36 cellular contexts compared by ENCODE assay signal in the genomic region with DNA sequence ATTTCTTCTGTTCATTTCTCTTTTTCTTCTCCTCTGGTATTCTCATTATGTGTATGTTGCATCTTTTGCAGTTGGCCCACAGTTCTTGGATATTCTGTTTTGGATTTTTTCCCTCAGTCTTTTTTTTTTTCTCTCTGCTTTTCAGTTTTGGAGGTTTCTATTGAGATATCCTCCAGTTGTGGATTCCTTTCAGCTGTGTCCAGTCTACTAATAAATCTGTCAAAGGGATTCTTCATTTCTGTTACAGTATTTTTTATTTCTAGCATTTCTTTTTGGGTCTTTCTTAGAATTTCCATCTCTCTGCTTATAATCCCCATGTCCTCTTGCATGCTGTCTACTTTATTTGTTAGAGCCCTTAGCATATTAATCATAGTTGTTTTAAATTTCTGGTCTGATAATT. TPM values are rescaled to one million over a fixed set of nuclear protein-coding genes. Genes with fewer than 3 reads are reported as not detected.
A peak's percentile ranks its signal among the peaks of the same experiment; 100 is the strongest.
DNase-seq lines count a peak whose midpoint lies in the region; ATAC-seq, FAIRE-seq and TF ChIP-seq lines count a peak whose summit lies in the region.
"Had no signal": no experiment of that assay in that cellular context is flagged by ENCODE, and none has a peak within 500 bp of the region (broad histone marks: within the 10 kb centered on the region; RNA-seq: fewer than 3 reads in every experiment).

No MANE protein-coding gene starts in this region.

- H3K27ac ChIP-seq in HepG2 (ENCODE audit: extremely low read length, insufficient read depth, low read length) (no peak overlapping the region), right lobe of liver (no peak overlapping the region), HEK293 (ENCODE audit: extremely low read depth, low read depth, low read length) (no peak overlapping the region)
- H3K27ac ChIP-seq: 22Rv1; A549; BLaER1; BLaER1 treated with 17β-estradiol and CSF1 and Interleukin-3, amounts not matched to agents 10 nM and 100 nM; C4-2B had no signal

- TF ChIP-seq EP300 in HepG2 (IDR thresholded peaks at IDR 0.05; ENCODE audit: low read depth in 2 of 2, low read length in 2 of 2) (no peak), HepG2 (CRISPR knock-in tag; IDR thresholded peaks at IDR 0.05; ENCODE audit: borderline replicate concordance) (no peak)

- no peak for TF ChIP-seq RAD21 in HepG2 (CRISPR knock-in tag; IDR thresholded peaks at IDR 0.05)

- H3K4me2 ChIP-seq in HepG2 (ENCODE audit: low read depth, low read length), result no peak overlapping the region
- H3K4me2 ChIP-seq: A549; BLaER1; BLaER1 treated with 17β-estradiol and CSF1 and Interleukin-3, amounts not matched to agents 10 nM and 100 nM had no signal

- no peak for TF ChIP-seq CTCF in HepG2 (CRISPR knock-in tag; IDR thresholded peaks at IDR 0.05)
- no peak for TF ChIP-seq CTCF in right lobe of liver (IDR thresholded peaks at IDR 0.05)
- TF ChIP-seq CTCF in HEK293 (tag by site-specific recombination; IDR thresholded peaks at IDR 0.05), result no peak

- no peaks in the 10 kb centered on the region for H4K20me1 ChIP-seq in HepG2 (ENCODE audit: insufficient read depth, low read length)
- H4K20me1 ChIP-seq: BLaER1; BLaER1 treated with 17β-estradiol and CSF1 and Interleukin-3, amounts not matched to agents 10 nM and 100 nM had no signal

- no peaks in the 10 kb centered on the region for H3K79me2 ChIP-seq in HepG2 (ENCODE audit: insufficient read depth, low read length)

- intact Hi-C loops in HepG2 (cut with micrococcal nuclease; ENCODE audit: unreplicated experiment) (no loop called here), right lobe of liver (cut with DNase I) (no loop called here)

- no peak overlapping the region for H3K9ac ChIP-seq in HepG2 (ENCODE audit: insufficient read depth, low read depth, low read length)
- H3K9ac ChIP-seq: BLaER1; BLaER1 treated with 17β-estradiol and CSF1 and Interleukin-3, amounts not matched to agents 10 nM and 100 nM had no signal

- BruUV-seq in HepG2 (replicated peaks; lab: Mats Ljungman, UMichigan), result no TSS peak

- no peak overlapping the region for H2AFZ ChIP-seq in HepG2 (ENCODE audit: low read length)

- DNase-seq in HepG2 (ENCODE audit: low spot score), result no peak
- DNase-seq in right lobe of liver, result no peak
- DNase-seq: 8988T; ACHN; AML-193; BE2C; C1 segment of cervical spinal cord; Caco-2; Calu3; CD4-positive, alpha-beta memory T cell; CD4-positive, alpha-beta T cell; CD4-positive, CD25-positive, alpha-beta regulatory T cell; CD8-positive, alpha-beta memory T cell; CD8-positive, alpha-beta T cell; COR-L47; DMS 273 treated with DMSO at 0.1 percent for 48 hours; DMS153; DMS53; DMS79; DMS79 treated with DMSO at 0.1 percent for 48 hours; DND-41; EL had no signal

- H3K27me3 ChIP-seq in HepG2 (ENCODE audit: control insufficient read depth in 1 of 2, insufficient read depth in 2 of 2, low read length in 2 of 2) (no peaks in the 10 kb centered on the region), right lobe of liver (no peaks in the 10 kb centered on the region)
- H3K27me3 ChIP-seq: BE2C; BLaER1; BLaER1 treated with 17β-estradiol and CSF1 and Interleukin-3, amounts not matched to agents 10 nM and 100 nM had no signal

- H3K4me1 ChIP-seq in HepG2 (ENCODE audit: insufficient read depth, low read length) (no peaks in the 10 kb centered on the region), right lobe of liver (no peaks in the 10 kb centered on the region), HEK293 (ENCODE audit: control insufficient read depth, insufficient read depth, low read length) (no peaks in the 10 kb centered on the region)
- H3K4me1 ChIP-seq: A549; BE2C; BLaER1; BLaER1 treated with 17β-estradiol and CSF1 and Interleukin-3, amounts not matched to agents 10 nM and 100 nM; Caco-2 had no signal

- CTCF ChIA-PET in HepG2 (lab: Yijun Ruan, JAX; ENCODE audit: low intra/inter-chr PET ratio, low total read pairs) (no interaction called here), HEK293 (lab: Yijun Ruan, JAX) (no interaction called here)

- no peaks in the 10 kb centered on the region for H3K36me3 ChIP-seq in HepG2 (replicated peaks in 1 of 2; ENCODE audit: control insufficient read depth in 1 of 2, insufficient read depth in 2 of 2, low read length in 2 of 2)
- H3K36me3 ChIP-seq in right lobe of liver, result no peaks in the 10 kb centered on the region
- H3K36me3 ChIP-seq in HEK293 (ENCODE audit: control insufficient read depth in 2 of 2, insufficient read depth in 1 of 2, low read length in 2 of 2), result no peaks in the 10 kb centered on the region
- H3K36me3 ChIP-seq: BE2C; BLaER1; BLaER1 treated with 17β-estradiol and CSF1 and Interleukin-3, amounts not matched to agents 10 nM and 100 nM had no signal

- in situ Hi-C loops in HepG2 (cut with HindIII; ENCODE audit: extremely low pct_ligation_motif_present, low pct_unique_long_range_greater_than_20kb), result no loop called here

- FAIRE-seq in HepG2 (lab: Jason Lieb, UNC), result no peak
- FAIRE-seq: A204.1, A549 had no signal

- TF ChIP-seq POLR2A in HepG2 (IDR thresholded peaks at IDR 0.05; ENCODE audit: insufficient read depth in 1 of 2, low read depth in 2 of 2, low read length in 2 of 2), result no peak
- no peak for TF ChIP-seq POLR2A in right lobe of liver (IDR thresholded peaks at IDR 0.05)

- ATAC-seq in HepG2 (no peak), right lobe of liver (no peak), HG03460 (IDR thresholded peaks at IDR 0.05; ENCODE audit: unreplicated experiment) (no peak)
- ATAC-seq: A549; CD8-positive, alpha-beta T cell had no signal

- H3K9me3 ChIP-seq in HepG2 (ENCODE audit: low read length), result no peaks in the 10 kb centered on the region
- no peaks in the 10 kb centered on the region for H3K9me3 ChIP-seq in right lobe of liver
- H3K9me3 ChIP-seq in HEK293 (ENCODE audit: control insufficient read depth, insufficient read depth, low read depth, low read length), result no peaks in the 10 kb centered on the region
- H3K9me3 ChIP-seq: A549, BE2C, Caco-2 had no signal

- POLR2A ChIA-PET in HepG2 (lab: Yijun Ruan, JAX), result no interaction called here
- POLR2A ChIA-PET in HEK293 (lab: Yijun Ruan, JAX), result no interaction called here

- H3K4me3 ChIP-seq in HepG2 (replicated peaks in 1 of 3; ENCODE audit: insufficient read depth in 1 of 3, low read depth in 2 of 3, low read length in 3 of 3) (no peak overlapping the region), right lobe of liver (no peak overlapping the region), HEK293 (ENCODE audit: low read depth, low read length) (no peak overlapping the region)
- H3K4me3 ChIP-seq: A549; BLaER1; BLaER1 treated with 17β-estradiol and CSF1 and Interleukin-3, amounts not matched to agents 10 nM and 100 nM had no signal

TF ChIP-seq in HepG2, 621 proteins besides CTCF, POLR2A, EP300 and RAD21:
- 0 out of 2 replicates have a peak, but pooled peaks have one; percentile 59 for TF ChIP-seq ZNF160 (CRISPR knock-in tag; IDR thresholded peaks at IDR 0.05)
- no peak for TF ChIP-seq ADNP (CRISPR knock-in tag; IDR thresholded peaks at IDR 0.05)

TF ChIP-seq in HEK293, 187 proteins besides CTCF, POLR2A, EP300 and RAD21 (continues in another document):
- TF ChIP-seq ZNF521 (tag by site-specific recombination; IDR thresholded peaks at IDR 0.05), result no peak
- no peak for TF ChIP-seq ZNF600 (tag by site-specific recombination; IDR thresholded peaks at IDR 0.05)
- no peak for TF ChIP-seq ZNF335 (tag by site-specific recombination; conservative IDR thresholded peaks at IDR 0.05)
- TF ChIP-seq TRIM28 (IDR thresholded peaks at IDR 0.05; ENCODE audit: borderline replicate concordance, low read length), result peak; percentile 14; the same call in 1 of the 2 replicates
- TF ChIP-seq ZNF555 (tag by site-specific recombination; conservative IDR thresholded peaks at IDR 0.05), result no peak
- TF ChIP-seq BCL6B (tag by site-specific recombination; IDR thresholded peaks at IDR 0.05), result no peak
- TF ChIP-seq SETDB1 (IDR thresholded peaks at IDR 0.05; ENCODE audit: insufficient read length, low read length), result peak; percentile 88
- TF ChIP-seq ZXDB (tag by site-specific recombination; IDR thresholded peaks at IDR 0.05), result no peak

RNA-seq across cellular contexts. Expression of gene MEP1B, which starts 6.3 kb away (rescaled TPM):
- total RNA-seq in HepG2 (2016; rRNA removed; fragmentation: Illumina TruSeq; extraction: Trizol) (not detected in 2 replicates), right lobe of liver (1 to 10 TPM in 1 of 6 experiments, under 1 TPM in 3, not detected in 2; 0.56 to 1.7 (median 0.66) TPM)
- total RNA-seq in HepG2 (2016; cell fraction: cytosol; rRNA removed; fragmentation: Illumina TruSeq; extraction: Trizol; ENCODE audit: low read depth), result not detected in 2 replicates
- total RNA-seq in HepG2 (2016; cell fraction: insoluble cytoplasmic fraction; rRNA removed; fragmentation: Illumina TruSeq; extraction: Trizol), result not detected in 2 replicates
- not detected in 2 replicates for total RNA-seq in HepG2 (2016; cell fraction: membrane; rRNA removed; fragmentation: Illumina TruSeq; extraction: Trizol)
- not detected in 2 replicates for total RNA-seq in HepG2 (2016; cell fraction: nucleus; rRNA removed; fragmentation: Illumina TruSeq; extraction: Trizol)
- not detected in 2 replicates for polyA plus RNA-seq in HepG2 (2011; rRNA removed)
- not detected in 2 replicates for polyA plus RNA-seq in HepG2 (2011; cell fraction: cytosol; rRNA removed)
- not detected in 2 replicates for polyA plus RNA-seq in HepG2 (2011; cell fraction: nucleus; rRNA removed)
- not detected in 2 replicates for polyA plus RNA-seq in HepG2 (2012)
- polyA plus RNA-seq in HepG2 (2016; cell fraction: cytosol; fragmentation: Illumina TruSeq; extraction: Trizol; ENCODE audit: low read depth), result not detected in 2 replicates
- not detected in 2 replicates for polyA plus RNA-seq in HepG2 (2016; cell fraction: insoluble cytoplasmic fraction; fragmentation: Illumina TruSeq; extraction: Trizol; ENCODE audit: low read depth)
- polyA plus RNA-seq in HepG2 (2016; cell fraction: membrane; fragmentation: Illumina TruSeq; extraction: Trizol; ENCODE audit: low read depth), result not detected in 2 replicates
- polyA plus RNA-seq in HepG2 (2016; cell fraction: nucleus; fragmentation: Illumina TruSeq; extraction: Trizol; ENCODE audit: insufficient read depth, low read depth), result not detected in 2 replicates
- not detected in 2 replicates for polyA minus RNA-seq in HepG2 (2011; rRNA and poly(A)+ RNA removed; ENCODE audit: low replicate concordance)
- polyA minus RNA-seq in HepG2 (2011; cell fraction: cytosol; rRNA and poly(A)+ RNA removed), result not detected in 2 replicates
- polyA minus RNA-seq in HepG2 (2011; cell fraction: nucleus; rRNA and poly(A)+ RNA removed), result not detected in 2 replicates
- total RNA-seq: A172; B cell; Caco-2; Calu3; CD4-positive, alpha-beta memory T cell; CD4-positive, alpha-beta T cell; CD8-positive, alpha-beta memory T cell; CD8-positive, alpha-beta T cell; Daoy had no signal
- polyA plus RNA-seq: AG04450; BJ; CD14-positive monocyte; CD4-positive, alpha-beta memory T cell; CD4-positive, CD25-positive, alpha-beta regulatory T cell had no signal

Comparison
In these comparisons a context has a peak if more than half of its experiments do, and no peak if none do; other contexts are left out.
1. Of the 63 proteins assayed by ChIP-seq in both HepG2 and HEK293: peak only in HepG2: none; only in HEK293: SETDB1; in both: none; in neither: 62.